Comparison of ENCODE assay signal across 8 cellular contexts in genomic region chr20:462199-462991, GRCh38. TPM values are rescaled to one million over a fixed set of nuclear protein-coding genes. Genes with fewer than 3 reads are reported as not detected.
DNase-seq lines count a peak whose midpoint lies in the region; ATAC-seq and TF ChIP-seq lines count a peak whose summit lies in the region.

Gene TBC1D20 (minus strand): TSS chr20:462533. CDS start chr20:462405, 128 bp downstream.

- TF ChIP-seq POLR2A in NB4 (IDR thresholded peaks at IDR 0.05; ENCODE audit: extremely low read depth, insufficient read length): peak; percentile 91
- TF ChIP-seq POLR2A in suprapubic skin (IDR thresholded peaks at IDR 0.05): peak in 1 of 2 donors; percentile 71

- peak within 1 kb of the TSS; percentile 96 for H3K4me3 Mint-ChIP-seq in activated naive CD4-positive, alpha-beta T cell treated with anti-CD3 and anti-CD28 coated beads for 36 hours

- peaks cover 41% of the 10 kb centered on the region for H3K4me1 Mint-ChIP-seq in activated naive CD4-positive, alpha-beta T cell treated with anti-CD3 and anti-CD28 coated beads for 36 hours (ENCODE audit: low read depth)

- H3K4me1 ChIP-seq in suprapubic skin: peaks cover 43% of the 10 kb centered on the region

- peaks cover 6% of the 10 kb centered on the region for H3K36me3 Mint-ChIP-seq in activated naive CD4-positive, alpha-beta T cell treated with anti-CD3 and anti-CD28 coated beads for 36 hours (ENCODE audit: low read depth)

- H3K9me3 ChIP-seq in suprapubic skin: no peaks in the 10 kb centered on the region

- H3K27ac ChIP-seq in suprapubic skin: peak within 1 kb of the TSS; percentile 98

- no peak for TF ChIP-seq EP300 in suprapubic skin (IDR thresholded peaks at IDR 0.05)

- no peaks in the 10 kb centered on the region for H3K36me3 ChIP-seq in suprapubic skin

- H3K27me3 ChIP-seq in suprapubic skin: no peaks in the 10 kb centered on the region

- intact Hi-C loops in activated naive CD4-positive, alpha-beta T cell treated with anti-CD3 and anti-CD28 coated beads for 36 hours (cut with micrococcal nuclease): loop anchor here (1.0 to 5.0 kb wide), 5 partner anchors 16 to 165 kb away; partner anchors contain the start of genes RBCK1 and ZCCHC3

- CTCF ChIA-PET in activated naive CD4-positive, alpha-beta T cell treated with anti-CD3 and anti-CD28 coated beads for 36 hours (lab: Charles Lee): interaction anchor here (1.0 to 1.4 kb wide), 2 partner anchors 14 to 132 kb away, joined by 4 to 5 read pairs; no protein-coding TSS in a partner anchor

- WGBS in suprapubic skin: under 1% methylated on average over 30 of the region's 80 CpGs

- peak; percentile 94 for ATAC-seq in HG02588 (IDR thresholded peaks at IDR 0.05; ENCODE audit: unreplicated experiment)

- no peaks in the 10 kb centered on the region for H3K27me3 Mint-ChIP-seq in activated naive CD4-positive, alpha-beta T cell treated with anti-CD3 and anti-CD28 coated beads for 36 hours (ENCODE audit: low read depth)

- H3K9me3 Mint-ChIP-seq in activated naive CD4-positive, alpha-beta T cell treated with anti-CD3 and anti-CD28 coated beads for 36 hours: peaks cover under 1% of the 10 kb centered on the region

- peak within 1 kb of the TSS; percentile 86 for H3K27ac Mint-ChIP-seq in activated naive CD4-positive, alpha-beta T cell treated with anti-CD3 and anti-CD28 coated beads for 36 hours

- peak; percentile 47 for TF ChIP-seq CTCF in GM10266 (IDR thresholded peaks at IDR 0.05; ENCODE audit: control insufficient read depth, insufficient read depth, low read depth, missing control alignments)
- TF ChIP-seq CTCF in NB4 (IDR thresholded peaks at IDR 0.05; ENCODE audit: low read depth, low read length): peak; percentile 13
- no peak for TF ChIP-seq CTCF in suprapubic skin (IDR thresholded peaks at IDR 0.05)

- H3K4me3 ChIP-seq in NB4 (ENCODE audit: low read depth, low read length): peak within 1 kb of the TSS; percentile 81
- H3K4me3 ChIP-seq in suprapubic skin: peak within 1 kb of the TSS; percentile 98

- peak; percentile 94 for DNase-seq in GM10266 (ENCODE audit: extremely low spot score)
- peak; percentile 92 for DNase-seq in NB4 (ENCODE audit: low read depth)
- peak; percentile 86 for DNase-seq in SK-N-DZ (ENCODE audit: low spot score)
- DNase-seq in activated naive CD4-positive, alpha-beta T cell treated with anti-CD3 and anti-CD28 coated beads for 36 hours: peak; percentile 86
- peak; percentile 89 for DNase-seq in globus pallidus (ENCODE audit: low spot score)
- DNase-seq in occipital lobe (lab: John Stamatoyannopoulos, UW): peak; percentile 62
- DNase-seq in suprapubic skin (ENCODE audit: low spot score in 2 of 2): peak; percentile 82 to 90

RNA-seq across cellular contexts. Expression of gene TBC1D20, which starts in this region (rescaled TPM):
- 21.7 and 23.4 TPM in 2 replicates for polyA plus RNA-seq in SK-N-DZ (2014; cell fraction: cytosol; rRNA removed)
- polyA plus RNA-seq in SK-N-DZ (2014; cell fraction: nucleus; rRNA removed): 17.1 and 23.5 TPM in 2 replicates
- 10 to 100 TPM; 16.2 to 17.4 TPM for total RNA-seq in activated naive CD4-positive, alpha-beta T cell treated with anti-CD3 and anti-CD28 coated beads for 36 hours
- total RNA-seq in occipital lobe (15.4 TPM), suprapubic skin (10 to 100 TPM; 49.0 to 78.7 (median 60.6) TPM)

Comparison
In these comparisons a context has a peak if more than half of its experiments do, and no peak if none do; other contexts are left out.
1. Peak in every context shown above with its lines: DNase-seq, ATAC-seq, H3K4me3 ChIP-seq and H3K27ac ChIP-seq.
2. CTCF ChIP-seq: peak in GM10266 (single experiment) and NB4 (single experiment); none in suprapubic skin (0 of 2).